Comparison of ENCODE assay signal across 11 cellular contexts in genomic region chr13:20412761-20413355, GRCh38.
DNase-seq lines count a peak whose midpoint lies in the region; ATAC-seq, FAIRE-seq and TF ChIP-seq lines count a peak whose summit lies in the region.
"Had no signal": no experiment of that assay in that cellular context is flagged by ENCODE, and none has a peak within 500 bp of the region (broad histone marks: within the 10 kb centered on the region; RNA-seq: fewer than 3 reads in every experiment).

No MANE protein-coding gene starts in this region.

- H3K9me1 ChIP-seq in keratinocyte (ENCODE audit: control insufficient read depth, extremely low read depth, insufficient read depth, low read length) = no peaks in the 10 kb centered on the region

- peak overlapping the region; percentile 21 for H3K27ac Mint-ChIP-seq in activated T-helper 1 cell treated with anti-CD3 and anti-CD28 coated beads, Interleukin-12 subunit alpha, Interleukin-12 subunit beta, Interleukin-2, Interleukin-4 antibody, amounts not matched to agents 30 ng/mL and 10 ng/mL and 1 ng/mL, durations not matched to agents 14 hours and 24 hours and 36 hours

- peaks cover 2% of the 10 kb centered on the region for H3K27me3 Mint-ChIP-seq in activated T-helper 1 cell treated with anti-CD3 and anti-CD28 coated beads, Interleukin-12 subunit alpha, Interleukin-12 subunit beta, Interleukin-2, Interleukin-4 antibody, amounts not matched to agents 30 ng/mL and 10 ng/mL and 1 ng/mL, durations not matched to agents 14 hours and 24 hours and 36 hours (ENCODE audit: insufficient read depth)

- H3K4me1 Mint-ChIP-seq in activated T-helper 1 cell treated with anti-CD3 and anti-CD28 coated beads, Interleukin-12 subunit alpha, Interleukin-12 subunit beta, Interleukin-2, Interleukin-4 antibody, amounts not matched to agents 30 ng/mL and 10 ng/mL and 1 ng/mL, durations not matched to agents 14 hours and 24 hours and 36 hours (ENCODE audit: low read depth) = peaks cover 31% of the 10 kb centered on the region

- ATAC-seq in lower lobe of right lung = no peak
- ATAC-seq in HG03378 (IDR thresholded peaks at IDR 0.05; ENCODE audit: unreplicated experiment) = no peak
- ATAC-seq: left colon had no signal

- no peaks in the 10 kb centered on the region for H3K36me3 ChIP-seq in keratinocyte (ENCODE audit: control insufficient read depth in 2 of 2, extremely low read depth in 1 of 2, insufficient read depth in 2 of 2, low read length in 2 of 2)
- no peaks in the 10 kb centered on the region for H3K36me3 ChIP-seq in lower lobe of right lung
- H3K36me3 ChIP-seq: brain microvascular endothelial cell, ovary had no signal

- H3K4me1 ChIP-seq in keratinocyte (ENCODE audit: control insufficient read depth, extremely low read depth, insufficient read depth, low read length) (peaks cover 28% of the 10 kb centered on the region), lower lobe of right lung (no peaks in the 10 kb centered on the region)

- intact Hi-C loops in activated T-helper 1 cell treated with anti-CD3 and anti-CD28 coated beads, Interleukin-12 subunit alpha, Interleukin-12 subunit beta, Interleukin-2, Interleukin-4 antibody, amounts not matched to agents 30 ng/mL and 10 ng/mL and 1 ng/mL, durations not matched to agents 14 hours and 24 hours and 36 hours (cut with micrococcal nuclease) = loop anchor here (1.0 to 10.0 kb wide), 2 partner anchors 7 to 292 kb away; partner anchors contain the start of gene IL17D
- intact Hi-C loops in lower lobe of right lung (cut with DNase I) = no loop called here

- H3K27me3 ChIP-seq in keratinocyte (ENCODE audit: control insufficient read depth, extremely low read depth, insufficient read depth, low read length) (no peaks in the 10 kb centered on the region), lower lobe of right lung (ENCODE audit: low read depth) (peaks cover 4% of the 10 kb centered on the region)
- H3K27me3 ChIP-seq: ovary had no signal

- peak; percentile 69 for FAIRE-seq in keratinocyte (lab: Jason Lieb, UNC)

- peaks cover 12% of the 10 kb centered on the region for H3K9me3 Mint-ChIP-seq in activated T-helper 1 cell treated with anti-CD3 and anti-CD28 coated beads, Interleukin-12 subunit alpha, Interleukin-12 subunit beta, Interleukin-2, Interleukin-4 antibody, amounts not matched to agents 30 ng/mL and 10 ng/mL and 1 ng/mL, durations not matched to agents 14 hours and 24 hours and 36 hours

- no peaks in the 10 kb centered on the region for H3K9me3 ChIP-seq in keratinocyte (ENCODE audit: control insufficient read depth, low read depth, low read length)
- H3K9me3 ChIP-seq in lower lobe of right lung = no peaks in the 10 kb centered on the region
- H3K9me3 ChIP-seq: ovary had no signal

- H3K36me3 Mint-ChIP-seq in activated T-helper 1 cell treated with anti-CD3 and anti-CD28 coated beads, Interleukin-12 subunit alpha, Interleukin-12 subunit beta, Interleukin-2, Interleukin-4 antibody, amounts not matched to agents 30 ng/mL and 10 ng/mL and 1 ng/mL, durations not matched to agents 14 hours and 24 hours and 36 hours (ENCODE audit: low read depth) = peaks cover 13% of the 10 kb centered on the region

- TF ChIP-seq CTCF in keratinocyte (optimal IDR thresholded peaks at IDR 0.05 in 1 of 3, IDR thresholded peaks at IDR 0.05 in 1 of 3, conservative IDR thresholded peaks at IDR 0.05 in 1 of 3; ENCODE audit: extremely low read depth in 1 of 3, insufficient read depth in 2 of 3, low read length in 3 of 3) (no peak), lower lobe of right lung (IDR thresholded peaks at IDR 0.05) (no peak)

- H3K4me2 ChIP-seq in keratinocyte (ENCODE audit: control insufficient read depth, extremely low read depth, insufficient read depth, low read depth, low read length) = no peak overlapping the region

- no peaks in the 10 kb centered on the region for H3K79me2 ChIP-seq in keratinocyte (ENCODE audit: control insufficient read depth, insufficient read depth, low read length)

- no peak overlapping the region for H3K9ac ChIP-seq in keratinocyte (ENCODE audit: control insufficient read depth, extremely low read depth, insufficient read depth, low read length)

- H3K4me3 Mint-ChIP-seq in activated T-helper 1 cell treated with anti-CD3 and anti-CD28 coated beads, Interleukin-12 subunit alpha, Interleukin-12 subunit beta, Interleukin-2, Interleukin-4 antibody, amounts not matched to agents 30 ng/mL and 10 ng/mL and 1 ng/mL, durations not matched to agents 14 hours and 24 hours and 36 hours = peak overlapping the region; percentile 24

- H3K27ac ChIP-seq in keratinocyte (ENCODE audit: control insufficient read depth, insufficient read depth, low read length) (peak overlapping the region; percentile 20), lower lobe of right lung (no peak overlapping the region)
- H3K27ac ChIP-seq: brain microvascular endothelial cell, ovary had no signal

- dilution Hi-C loops in keratinocyte (cut with MboI; ENCODE audit: extremely low pct_ligation_motif_present, low sequenced_read_pairs) = no loop called here

- H3K4me3 ChIP-seq in keratinocyte (ENCODE audit: control insufficient read depth in 2 of 3, extremely low read depth in 1 of 3, insufficient read depth in 2 of 3, low read depth in 1 of 3, low read length in 3 of 3) (no peak overlapping the region), lower lobe of right lung (no peak overlapping the region)
- H3K4me3 ChIP-seq: ovary had no signal

- H2AFZ ChIP-seq in keratinocyte (ENCODE audit: control insufficient read depth, low read length) = no peak overlapping the region

- H4K20me1 ChIP-seq in keratinocyte (ENCODE audit: control insufficient read depth, extremely low read depth, insufficient read depth, low read length) = no peaks in the 10 kb centered on the region

- DNase-seq in CMK (ENCODE audit: low read depth) (peak; percentile 14), HCEC 1CT (peak; percentile 59), keratinocyte (ENCODE audit: low read depth, low spot score) (no peak), DMS153 (lab: John Stamatoyannopoulos, UW) (no peak), SW480 (ENCODE audit: low spot score) (no peak), lower lobe of right lung (no peak)
- DNase-seq in activated T-helper 1 cell treated with anti-CD3 and anti-CD28 coated beads, Interleukin-12 subunit alpha, Interleukin-12 subunit beta, Interleukin-2, Interleukin-4 antibody, amounts not matched to agents 30 ng/mL and 10 ng/mL and 1 ng/mL, durations not matched to agents 14 hours and 24 hours and 36 hours (ENCODE audit: low spot score) = no peak
- DNase-seq: brain microvascular endothelial cell, left colon, ovary had no signal

Comparison
In these comparisons a context has a peak if more than half of its experiments do, and no peak if none do; other contexts are left out.
1. DNase-seq: peak in CMK (single experiment) and HCEC 1CT (single experiment); none in activated T-helper 1 cell treated with anti-CD3 and anti-CD28 coated beads, Interleukin-12 subunit alpha, Interleukin-12 subunit beta, Interleukin-2, Interleukin-4 antibody, amounts not matched to agents 30 ng/mL and 10 ng/mL and 1 ng/mL, durations not matched to agents 14 hours and 24 hours and 36 hours (single experiment), keratinocyte (single experiment), DMS153 (single experiment), SW480 (single experiment) and lower lobe of right lung (single experiment).